In the genomic region with DNA sequence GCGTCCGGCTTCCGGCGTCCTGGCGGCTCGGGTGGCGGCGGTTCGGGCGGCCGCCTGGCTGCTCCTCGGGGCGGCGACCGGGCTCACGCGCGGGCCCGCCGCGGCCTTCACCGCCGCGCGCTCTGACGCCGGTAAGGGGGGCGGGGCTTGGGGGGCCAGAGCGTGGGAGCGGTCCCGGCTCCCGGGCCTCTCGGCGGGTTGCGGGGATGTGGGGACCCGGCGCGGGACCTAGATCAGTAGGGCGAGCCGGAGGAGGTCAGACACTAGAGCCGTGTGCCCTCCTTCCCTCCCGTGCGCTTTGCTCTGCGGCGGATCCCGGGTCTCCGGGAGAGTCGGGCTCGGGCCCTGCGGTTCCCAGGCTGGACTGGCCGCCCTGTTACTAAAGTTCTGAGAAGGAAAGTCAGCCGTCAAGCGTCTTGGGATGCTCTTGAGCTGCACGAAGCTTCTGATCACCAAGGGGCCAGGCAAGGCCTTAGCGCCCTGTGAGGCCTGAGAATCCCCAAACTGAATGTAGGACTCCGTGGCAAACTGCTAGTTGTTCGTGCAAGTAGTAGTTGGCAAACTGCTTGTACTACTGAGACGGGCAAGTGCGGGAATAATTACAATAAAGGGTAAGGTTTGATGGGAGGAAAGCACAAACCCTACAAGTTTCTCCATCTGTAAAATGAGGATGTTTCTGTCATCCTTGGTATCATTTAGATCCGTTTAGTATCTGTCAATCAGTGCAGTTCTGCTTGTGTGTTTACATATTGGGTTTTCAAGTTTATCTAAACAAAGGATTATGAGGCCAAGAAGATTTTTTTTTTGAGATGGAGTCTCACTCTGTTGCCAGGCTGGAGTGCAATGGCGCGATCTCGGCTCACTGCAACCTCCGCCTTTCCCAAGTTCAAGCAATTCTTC, we compare ENCODE assay signal across 8 cellular contexts. TPM values are rescaled to one million over a fixed set of nuclear protein-coding genes. Genes with fewer than 3 reads are reported as not detected.
DNase-seq lines count a peak whose midpoint lies in the region; ATAC-seq and TF ChIP-seq lines count a peak whose summit lies in the region.

No MANE protein-coding gene starts in this region.

- peak overlapping the region; percentile 95 for H3K18ac ChIP-seq in mesendoderm (ENCODE audit: low read length)

- no peak overlapping the region for H2BK5ac ChIP-seq in mesendoderm (ENCODE audit: low read length)

- H3K9ac ChIP-seq in DND-41 (ENCODE audit: low read depth, low read length) (peak overlapping the region; percentile 76), duodenal mucosa (ENCODE audit: low read depth in 1 of 2, low read length in 2 of 2) (peak overlapping the region; percentile 54 to 80), mesendoderm (ENCODE audit: low read length) (peak overlapping the region; percentile 62)

- H2BK15ac ChIP-seq in mesendoderm (replicated peaks; ENCODE audit: low read depth): no peak overlapping the region

- H4K5ac ChIP-seq in mesendoderm (ENCODE audit: low read length): no peak overlapping the region

- H3K79me1 ChIP-seq in mesendoderm (ENCODE audit: low read length): no peaks in the 10 kb centered on the region

- H3K36me3 ChIP-seq in DND-41 (ENCODE audit: insufficient read depth, low read length) (peaks cover 5% of the 10 kb centered on the region), KOPT-K1 (ENCODE audit: insufficient read depth, low read length) (peaks cover 17% of the 10 kb centered on the region), duodenal mucosa (ENCODE audit: control insufficient read depth in 1 of 2, insufficient read depth in 2 of 2, low read length in 2 of 2) (no peaks in the 10 kb centered on the region), mesendoderm (ENCODE audit: control insufficient read depth, insufficient read depth, low read length) (no peaks in the 10 kb centered on the region)

- no peaks in the 10 kb centered on the region for H4K20me1 ChIP-seq in DND-41 (ENCODE audit: insufficient read depth, low read length)

- H3K4me1 ChIP-seq in DND-41 (ENCODE audit: insufficient read depth, low read length) (peaks cover 33% of the 10 kb centered on the region), duodenal mucosa (ENCODE audit: control insufficient read depth in 1 of 2, insufficient read depth in 2 of 2, low read length in 2 of 2) (peaks cover 13% of the 10 kb centered on the region in 2 donors), mesendoderm (ENCODE audit: control insufficient read depth, low read depth, low read length) (no peaks in the 10 kb centered on the region)

- H3K4me3 ChIP-seq in DND-41 (ENCODE audit: low read depth in 1 of 2, low read length in 2 of 2) (peak overlapping the region; percentile 31 to 77; a peak in 3 of 4 replicates), duodenal mucosa (ENCODE audit: low read depth in 1 of 2, low read length in 2 of 2) (peak overlapping the region; percentile 88 to 95), mesendoderm (ENCODE audit: low read length) (peak overlapping the region; percentile 75)

- H2BK120ac ChIP-seq in mesendoderm (ENCODE audit: low read depth, low read length): no peak overlapping the region

- DNase-seq in DND-41 (no peak), mesendoderm (peak; percentile 63)
- DNase-seq in activated CD4-positive, CD25-positive, alpha-beta regulatory T cell treated with anti-CD3 and anti-CD28 coated beads, Interleukin-2, amount 50 U/mL, for 16 hours (ENCODE audit: low read depth, low spot score): peak; percentile 38
- DNase-seq in stimulated activated CD4-positive, alpha-beta T cell treated with anti-CD3 and anti-CD28 coated beads, TNF-alpha, amount 100 ng/mL, for 48 hours (ENCODE audit: low read depth in 3 of 3): peak in 2 of 3 donors; percentile 25 to 70

- H3K27me3 ChIP-seq in DND-41 (ENCODE audit: insufficient read depth, low read length, poor library complexity): no peaks in the 10 kb centered on the region
- H3K27me3 ChIP-seq in duodenal mucosa (ENCODE audit: control insufficient read depth in 1 of 2, insufficient read depth in 2 of 2, low read length in 2 of 2): no peaks in the 10 kb centered on the region
- no peaks in the 10 kb centered on the region for H3K27me3 ChIP-seq in mesendoderm (ENCODE audit: insufficient read depth, low read length, poor library complexity)

- H3K23ac ChIP-seq in mesendoderm (ENCODE audit: low read length): no peak overlapping the region

- H3K79me2 ChIP-seq in DND-41 (ENCODE audit: insufficient read depth, low read length) (peaks cover 53% of the 10 kb centered on the region), mesendoderm (ENCODE audit: control insufficient read depth, insufficient read depth, low read length) (no peaks in the 10 kb centered on the region)

- TF ChIP-seq CTCF in DND-41 (IDR thresholded peaks at IDR 0.05; ENCODE audit: borderline replicate concordance, extremely low read depth, low read length, poor library complexity, severe bottlenecking): no peak

- no peak overlapping the region for H2AK5ac ChIP-seq in mesendoderm (ENCODE audit: low read length)

- peak overlapping the region; percentile 87 for H3K4me2 ChIP-seq in DND-41 (ENCODE audit: insufficient read depth, low read length)
- H3K4me2 ChIP-seq in mesendoderm (ENCODE audit: low read length): peak overlapping the region; percentile 37

- peak overlapping the region; percentile 82 for H3K27ac ChIP-seq in DND-41 (ENCODE audit: low read length)
- peak overlapping the region; percentile 80 for H3K27ac ChIP-seq in KOPT-K1 (ENCODE audit: low read depth, low read length, poor library complexity, severe bottlenecking)
- peak overlapping the region; percentile 80 for H3K27ac ChIP-seq in duodenal mucosa (ENCODE audit: low read depth, low read length)
- H3K27ac ChIP-seq in mesendoderm (ENCODE audit: low read depth, low read length): peak overlapping the region; percentile 7

- no peak overlapping the region for H4K8ac ChIP-seq in mesendoderm (ENCODE audit: low read depth, low read length)

- no peaks in the 10 kb centered on the region for H3K9me3 ChIP-seq in DND-41 (ENCODE audit: insufficient read depth, low read length, severe bottlenecking)
- no peaks in the 10 kb centered on the region for H3K9me3 ChIP-seq in KOPT-K1 (ENCODE audit: insufficient read depth, low read length, poor library complexity, severe bottlenecking)
- H3K9me3 ChIP-seq in duodenal mucosa (ENCODE audit: control insufficient read depth in 1 of 2, low read length in 2 of 2): no peaks in the 10 kb centered on the region

- peak overlapping the region; percentile 93 for H3K56ac ChIP-seq in mesendoderm (ENCODE audit: low read length)

- peak overlapping the region; percentile 83 for H2AFZ ChIP-seq in DND-41 (ENCODE audit: low read depth, low read length)

- H3K4ac ChIP-seq in mesendoderm (ENCODE audit: low read depth, low read length): peak overlapping the region; percentile 86

- no CpG with 5 or more reads among the region's 64 CpGs for WGBS in mesendoderm (ENCODE audit: extremely low coverage, insufficient coverage, low lambda C conversion rate)

- peak; percentile 47 for ATAC-seq in DND-41 (ENCODE audit: insufficient read depth, low read depth)
- peak; percentile 36 for ATAC-seq in GM21619 (IDR thresholded peaks at IDR 0.05; ENCODE audit: unreplicated experiment)
- no peak for ATAC-seq in HG02973 (IDR thresholded peaks at IDR 0.05; ENCODE audit: unreplicated experiment)

RNA-seq across cellular contexts. Expression of gene PIGX, which starts 0.6 kb away (rescaled TPM):
- polyA plus RNA-seq in mesendoderm (2013, experiment 1 of 2): 9.4 TPM
- polyA plus RNA-seq in mesendoderm (2013, experiment 2 of 2): 10.0 TPM

RNA-seq across cellular contexts. Expression of gene CEP19, which starts 0.7 kb away (rescaled TPM):
- polyA plus RNA-seq in mesendoderm (2013, experiment 1 of 2): 0.87 TPM
- 0.81 TPM for polyA plus RNA-seq in mesendoderm (2013, experiment 2 of 2)

RNA-seq across cellular contexts. Expression of gene PAK2, which starts 26.9 kb away (rescaled TPM):
- polyA plus RNA-seq in mesendoderm (2013, experiment 1 of 2): 31.8 TPM
- 30.1 TPM for polyA plus RNA-seq in mesendoderm (2013, experiment 2 of 2)

Comparison
In these comparisons a context has a peak if more than half of its experiments do, and no peak if none do; other contexts are left out.
1. H3K27ac ChIP-seq: peak in every context shown above with its lines; median percentile 82 in DND-41; 80 in KOPT-K1; 80 in duodenal mucosa; 7 in mesendoderm.